14 cellular contexts compared by ENCODE assay signal in the genomic region with DNA sequence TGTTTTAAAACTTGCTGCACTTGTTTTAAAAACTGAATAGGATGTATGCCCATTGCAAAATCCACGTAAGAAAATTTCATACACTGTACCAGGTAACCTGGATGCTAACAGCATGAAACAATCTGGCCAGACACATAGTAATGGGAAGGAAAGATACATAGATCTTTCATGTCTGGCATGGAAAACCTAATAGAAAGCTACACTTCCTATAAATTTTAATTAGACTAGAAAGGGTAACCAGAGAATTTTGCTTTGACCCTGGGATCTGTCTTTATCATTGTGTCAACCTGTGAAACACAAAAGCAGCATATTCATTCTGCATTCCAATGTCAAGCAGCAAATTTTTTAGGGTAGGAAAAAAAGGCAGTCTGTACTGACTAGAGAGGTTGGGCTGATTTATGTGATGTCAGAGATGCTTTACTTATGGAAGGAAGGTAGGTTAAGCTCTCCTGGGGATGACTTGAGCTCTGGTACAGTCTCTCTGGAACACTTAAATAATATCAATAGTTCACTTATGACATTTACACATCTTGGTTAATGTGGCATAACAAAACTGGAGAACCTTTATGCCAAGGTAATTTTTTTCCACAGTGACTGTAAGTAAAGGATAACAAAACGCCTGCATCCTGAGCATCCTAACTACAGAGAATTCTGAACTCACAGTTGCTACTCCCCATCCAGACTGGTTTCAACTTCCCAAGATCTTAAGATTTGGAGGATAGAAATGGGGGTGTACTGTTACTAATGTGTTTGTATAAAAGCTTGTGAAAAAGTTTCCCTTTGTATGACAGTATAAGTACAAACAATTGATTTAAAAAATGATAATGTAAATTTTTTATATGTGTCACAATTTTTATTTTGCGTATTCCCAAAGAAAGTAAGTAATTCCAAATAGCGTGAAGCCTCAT. TPM values are rescaled to one million over a fixed set of nuclear protein-coding genes. Genes with fewer than 3 reads are reported as not detected.
DNase-seq lines count a peak whose midpoint lies in the region; ATAC-seq, FAIRE-seq and TF ChIP-seq lines count a peak whose summit lies in the region.
"Had no signal": no experiment of that assay in that cellular context is flagged by ENCODE, and none has a peak within 500 bp of the region (broad histone marks: within the 10 kb centered on the region; RNA-seq: fewer than 3 reads in every experiment).

No MANE protein-coding gene starts in this region.

- no peak overlapping the region for H2AFZ ChIP-seq in HepG2 (ENCODE audit: low read length)

- H3K9me3 ChIP-seq in HUES64 (ENCODE audit: insufficient read depth, low read depth, low read length) = no peaks in the 10 kb centered on the region
- H3K9me3 ChIP-seq in HepG2 (ENCODE audit: low read length) = no peaks in the 10 kb centered on the region
- no peaks in the 10 kb centered on the region for H3K9me3 ChIP-seq in gastrocnemius medialis
- no peaks in the 10 kb centered on the region for H3K9me3 ChIP-seq in breast epithelium
- H3K9me3 ChIP-seq: BLaER1, thoracic aorta had no signal

- H3K27me3 ChIP-seq in HUES64 (ENCODE audit: insufficient read depth, low read length) (no peaks in the 10 kb centered on the region), HepG2 (ENCODE audit: control insufficient read depth in 1 of 2, insufficient read depth in 2 of 2, low read length in 2 of 2) (no peaks in the 10 kb centered on the region), gastrocnemius medialis (no peaks in the 10 kb centered on the region), breast epithelium (no peaks in the 10 kb centered on the region)
- H3K27me3 ChIP-seq: BLaER1 had no signal

- intact Hi-C loops in HepG2 (cut with micrococcal nuclease; ENCODE audit: unreplicated experiment) = loop anchor here (2.0 kb wide), 1 partner anchor 45 kb away; a partner anchor contains a TSS
- intact Hi-C loops in gastrocnemius medialis (cut with DNase I; ENCODE audit: low total_unique reads) = no loop called here
- intact Hi-C loops in breast epithelium (cut with DNase I; ENCODE audit: low total_unique reads) = loop anchor here (1.0 kb wide), 1 partner anchor 13 kb away; no protein-coding TSS in a partner anchor

- H3K4me1 ChIP-seq in HUES64 (ENCODE audit: insufficient read depth, low read length) = peaks cover 44% of the 10 kb centered on the region
- peaks cover 43% of the 10 kb centered on the region for H3K4me1 ChIP-seq in HepG2 (ENCODE audit: insufficient read depth, low read length)
- peaks cover 33 to 55% of the 10 kb centered on the region in 2 donors for H3K4me1 ChIP-seq in gastrocnemius medialis
- H3K4me1 ChIP-seq in breast epithelium = peaks cover 0 to 4% of the 10 kb centered on the region in 2 donors
- H3K4me1 ChIP-seq: BLaER1 had no signal

- no peak for FAIRE-seq in HepG2 (lab: Jason Lieb, UNC)

- peak overlapping the region in 4 of 5 experiments; percentile 78 to 94 (median 88) for H3K27ac Mint-ChIP-seq in brain
- H3K27ac Mint-ChIP-seq: activated CD8-positive, alpha-beta T cell treated with anti-CD3 and anti-CD28 coated beads for 36 hours; activated T-helper 17 cell treated with anti-CD3 and anti-CD28 coated beads, Interleukin-2, amount 50 U/mL, for 72 hours had no signal

- peak overlapping the region; percentile 61; the same call in 1 of the 2 replicates for H3K27ac ChIP-seq in HUES64 (ENCODE audit: low read depth, low read length)
- peak overlapping the region; percentile 36 for H3K27ac ChIP-seq in HepG2 (ENCODE audit: extremely low read length, insufficient read depth, low read length)
- H3K27ac ChIP-seq in gastrocnemius medialis = peak overlapping the region in 3 of 4 donors; percentile 8 to 67 (median 44)
- peak overlapping the region in 1 of 2 donors; percentile 22 for H3K27ac ChIP-seq in breast epithelium
- H3K27ac ChIP-seq: BLaER1, SK-N-MC, thoracic aorta had no signal

- H3K9me3 Mint-ChIP-seq in brain = no peaks in the 10 kb centered on the region
- H3K9me3 Mint-ChIP-seq: activated CD8-positive, alpha-beta T cell treated with anti-CD3 and anti-CD28 coated beads for 36 hours; activated T-helper 17 cell treated with anti-CD3 and anti-CD28 coated beads, Interleukin-2, amount 50 U/mL, for 72 hours had no signal

- POLR2A ChIA-PET in HepG2 (lab: Yijun Ruan, JAX) = interaction anchor here (0.9 to 1.4 kb wide), 4 partner anchors 21 to 45 kb away, joined by 3 to 4 read pairs (median 4); a partner anchor contains a TSS

- peaks cover 3% of the 10 kb centered on the region for H3K27me3 Mint-ChIP-seq in brain

- peaks cover 46% of the 10 kb centered on the region for H3K4me1 Mint-ChIP-seq in brain
- H3K4me1 Mint-ChIP-seq: activated T-helper 17 cell treated with anti-CD3 and anti-CD28 coated beads, Interleukin-2, amount 50 U/mL, for 72 hours had no signal

- in situ Hi-C loops in HepG2 (cut with HindIII; ENCODE audit: extremely low pct_ligation_motif_present, low pct_unique_long_range_greater_than_20kb) = no loop called here
- in situ Hi-C loops in gastrocnemius medialis (cut with MboI; ENCODE audit: low sequenced_read_pairs in 4 of 4) = no loop called here

- peaks cover 40% of the 10 kb centered on the region for H4K20me1 ChIP-seq in HepG2 (ENCODE audit: insufficient read depth, low read length)
- H4K20me1 ChIP-seq: BLaER1 had no signal

- H3K4me2 ChIP-seq in HepG2 (ENCODE audit: low read depth, low read length) = peak overlapping the region; percentile 76
- H3K4me2 ChIP-seq: BLaER1 had no signal

- ATAC-seq in HepG2 (0 out of 3 replicates have a peak, but pooled peaks have one; percentile 4), gastrocnemius medialis (no peak), GM21619 (IDR thresholded peaks at IDR 0.05; ENCODE audit: unreplicated experiment) (no peak)
- ATAC-seq: activated CD8-positive, alpha-beta T cell treated with anti-CD3 and anti-CD28 coated beads for 36 hours; activated T-helper 17 cell treated with anti-CD3 and anti-CD28 coated beads, Interleukin-2, amount 50 U/mL, for 72 hours had no signal

- peak overlapping the region in 4 of 5 experiments; percentile 26 to 68 (median 64) for H3K4me3 Mint-ChIP-seq in brain
- H3K4me3 Mint-ChIP-seq: activated CD8-positive, alpha-beta T cell treated with anti-CD3 and anti-CD28 coated beads for 36 hours; activated T-helper 17 cell treated with anti-CD3 and anti-CD28 coated beads, Interleukin-2, amount 50 U/mL, for 72 hours had no signal

- H3K36me3 ChIP-seq in HUES64 (ENCODE audit: insufficient read depth, low read length) (no peaks in the 10 kb centered on the region), HepG2 (replicated peaks in 1 of 2; ENCODE audit: control insufficient read depth in 1 of 2, insufficient read depth in 2 of 2, low read length in 2 of 2) (no peaks in the 10 kb centered on the region), gastrocnemius medialis (no peaks in the 10 kb centered on the region), breast epithelium (no peaks in the 10 kb centered on the region)
- H3K36me3 ChIP-seq: BLaER1, thoracic aorta had no signal

- TF ChIP-seq EP300 in HepG2 (IDR thresholded peaks at IDR 0.05; ENCODE audit: low read depth in 2 of 2, low read length in 2 of 2) (no peak), HepG2 (CRISPR knock-in tag; IDR thresholded peaks at IDR 0.05; ENCODE audit: borderline replicate concordance) (no peak)

- H3K79me2 ChIP-seq in HepG2 (ENCODE audit: insufficient read depth, low read length) = peaks cover 16% of the 10 kb centered on the region

- no peak overlapping the region for H3K9ac ChIP-seq in HUES64 (ENCODE audit: low read depth, low read length)
- no peak overlapping the region for H3K9ac ChIP-seq in HepG2 (ENCODE audit: insufficient read depth, low read depth, low read length)
- H3K9ac ChIP-seq: BLaER1 had no signal

- H3K4me3 ChIP-seq in HUES64 (ENCODE audit: low read length) = peak overlapping the region; percentile 23
- H3K4me3 ChIP-seq in HepG2 (replicated peaks in 1 of 3; ENCODE audit: insufficient read depth in 1 of 3, low read depth in 2 of 3, low read length in 3 of 3) = peak overlapping the region in 2 of 3 experiments; percentile 12 to 37; a peak in 2 of 6 replicates
- no peak overlapping the region for H3K4me3 ChIP-seq in gastrocnemius medialis
- no peak overlapping the region for H3K4me3 ChIP-seq in breast epithelium
- H3K4me3 ChIP-seq: BLaER1, SK-N-MC, thoracic aorta had no signal

- TF ChIP-seq POLR2A in HepG2 (IDR thresholded peaks at IDR 0.05; ENCODE audit: insufficient read depth in 1 of 2, low read depth in 2 of 2, low read length in 2 of 2) = no peak
- no peak for TF ChIP-seq POLR2A in gastrocnemius medialis (IDR thresholded peaks at IDR 0.05)
- TF ChIP-seq POLR2A in breast epithelium (IDR thresholded peaks at IDR 0.05) = no peak

- 34% methylated on average over 4 of the region's 4 CpGs for WGBS in HUES64
- 36% methylated on average over 4 of the region's 4 CpGs for WGBS in HepG2 (ENCODE audit: low lambda C conversion rate)

- CTCF ChIA-PET in HepG2 (lab: Yijun Ruan, JAX; ENCODE audit: low intra/inter-chr PET ratio, low total read pairs) = no interaction called here

- no peak for TF ChIP-seq RAD21 in HepG2 (CRISPR knock-in tag; IDR thresholded peaks at IDR 0.05)

- TF ChIP-seq CTCF in brain (conservative IDR thresholded peaks at IDR 0.05) = no peak
- TF ChIP-seq CTCF in HepG2 (CRISPR knock-in tag; IDR thresholded peaks at IDR 0.05) = no peak
- no peak for TF ChIP-seq CTCF in gastrocnemius medialis (IDR thresholded peaks at IDR 0.05 in 4 of 5, conservative IDR thresholded peaks at IDR 0.05 in 1 of 5)
- no peak for TF ChIP-seq CTCF in breast epithelium (IDR thresholded peaks at IDR 0.05)

- no TSS peak for BruUV-seq in HepG2 (replicated peaks; lab: Mats Ljungman, UMichigan)

- no peaks in the 10 kb centered on the region for H3K36me3 Mint-ChIP-seq in brain

- DNase-seq in HepG2 (ENCODE audit: low spot score) (peak; percentile 30), gastrocnemius medialis (no peak), breast epithelium (ENCODE audit: low spot score in 2 of 2) (no peak), mesenteric fat pad (ENCODE audit: low spot score) (no peak), dedifferentiated amniotic fluid mesenchymal stem cell (ENCODE audit: extremely low spot score) (no peak)
- DNase-seq: activated CD8-positive, alpha-beta T cell treated with anti-CD3 and anti-CD28 coated beads for 36 hours; MV-4-11 had no signal

RNA-seq across cellular contexts. Expression of a gene that starts 44.7 kb away (rescaled TPM):
- 13.9 TPM for polyA plus RNA-seq in HUES64 (2013, experiment 1 of 2)
- 14.3 TPM for polyA plus RNA-seq in HUES64 (2013, experiment 2 of 2)
- polyA plus RNA-seq in brain (ENCODE audit: insufficient read depth, low read depth, low replicate concordance) (8.4 TPM), HepG2 (2011; rRNA removed) (16.2 and 17.4 TPM in 2 replicates)
- total RNA-seq in HepG2 (2016; rRNA removed; fragmentation: Illumina TruSeq; extraction: Trizol) (13.5 and 19.1 TPM in 2 replicates), gastrocnemius medialis (10 to 100 TPM in 2 of 4 donors, 1 to 10 TPM in 2; 8.7 to 12.0 (median 10.2) TPM), breast epithelium (10 to 100 TPM; 31.7 to 43.3 (median 41.9) TPM), mesenteric fat pad (40.9 TPM)
- total RNA-seq in HepG2 (2016; cell fraction: cytosol; rRNA removed; fragmentation: Illumina TruSeq; extraction: Trizol; ENCODE audit: low read depth) = 6.3 and 6.4 TPM in 2 replicates
- total RNA-seq in HepG2 (2016; cell fraction: insoluble cytoplasmic fraction; rRNA removed; fragmentation: Illumina TruSeq; extraction: Trizol) = 14.2 and 17.5 TPM in 2 replicates
- 4.5 and 6.0 TPM in 2 replicates for total RNA-seq in HepG2 (2016; cell fraction: membrane; rRNA removed; fragmentation: Illumina TruSeq; extraction: Trizol)
- 45.8 and 53.4 TPM in 2 replicates for total RNA-seq in HepG2 (2016; cell fraction: nucleus; rRNA removed; fragmentation: Illumina TruSeq; extraction: Trizol)
- 9.8 and 10.6 TPM in 2 replicates for polyA plus RNA-seq in HepG2 (2011; cell fraction: cytosol; rRNA removed)
- 23.1 and 29.8 TPM in 2 replicates for polyA plus RNA-seq in HepG2 (2011; cell fraction: nucleus; rRNA removed)
- 12.9 and 13.0 TPM in 2 replicates for polyA plus RNA-seq in HepG2 (2012)
- 0.15 and 0.33 TPM in 2 replicates for polyA plus RNA-seq in HepG2 (2016; cell fraction: cytosol; fragmentation: Illumina TruSeq; extraction: Trizol; ENCODE audit: low read depth)
- polyA plus RNA-seq in HepG2 (2016; cell fraction: insoluble cytoplasmic fraction; fragmentation: Illumina TruSeq; extraction: Trizol; ENCODE audit: low read depth) = 6.8 TPM in 2 replicates
- 0.62 and 0.66 TPM in 2 replicates for polyA plus RNA-seq in HepG2 (2016; cell fraction: membrane; fragmentation: Illumina TruSeq; extraction: Trizol; ENCODE audit: low read depth)
- 18.9 and 19.8 TPM in 2 replicates for polyA plus RNA-seq in HepG2 (2016; cell fraction: nucleus; fragmentation: Illumina TruSeq; extraction: Trizol; ENCODE audit: insufficient read depth, low read depth)
- polyA minus RNA-seq in HepG2 (2011; rRNA and poly(A)+ RNA removed; ENCODE audit: low replicate concordance) = 5.9 and 36.9 TPM in 2 replicates
- 21.7 and 38.6 TPM in 2 replicates for polyA minus RNA-seq in HepG2 (2011; cell fraction: cytosol; rRNA and poly(A)+ RNA removed)
- 212 and 216 TPM in 2 replicates for polyA minus RNA-seq in HepG2 (2011; cell fraction: nucleus; rRNA and poly(A)+ RNA removed)

RNA-seq across cellular contexts. Expression of a gene that starts 45.0 kb away (rescaled TPM):
- 19.8 TPM for polyA plus RNA-seq in HUES64 (2013, experiment 1 of 2)
- polyA plus RNA-seq in HUES64 (2013, experiment 2 of 2) = 22.9 TPM
- polyA plus RNA-seq in brain (ENCODE audit: insufficient read depth, low read depth, low replicate concordance) (10.3 TPM), HepG2 (2011; rRNA removed) (20.0 and 29.1 TPM in 2 replicates)
- total RNA-seq in HepG2 (2016; rRNA removed; fragmentation: Illumina TruSeq; extraction: Trizol) (30.1 and 44.8 TPM in 2 replicates), gastrocnemius medialis (10 to 100 TPM; 12.2 to 16.5 (median 15.0) TPM), breast epithelium (10 to 100 TPM; 30.8 to 38.3 (median 34.2) TPM), mesenteric fat pad (10.6 TPM)
- total RNA-seq in HepG2 (2016; cell fraction: cytosol; rRNA removed; fragmentation: Illumina TruSeq; extraction: Trizol; ENCODE audit: low read depth) = 12.0 and 13.8 TPM in 2 replicates
- 29.9 and 44.3 TPM in 2 replicates for total RNA-seq in HepG2 (2016; cell fraction: insoluble cytoplasmic fraction; rRNA removed; fragmentation: Illumina TruSeq; extraction: Trizol)
- total RNA-seq in HepG2 (2016; cell fraction: membrane; rRNA removed; fragmentation: Illumina TruSeq; extraction: Trizol) = 31.0 and 38.7 TPM in 2 replicates
- 20.9 and 21.0 TPM in 2 replicates for total RNA-seq in HepG2 (2016; cell fraction: nucleus; rRNA removed; fragmentation: Illumina TruSeq; extraction: Trizol)
- polyA plus RNA-seq in HepG2 (2011; cell fraction: cytosol; rRNA removed) = 13.8 and 19.6 TPM in 2 replicates
- polyA plus RNA-seq in HepG2 (2011; cell fraction: nucleus; rRNA removed) = 3.9 and 4.8 TPM in 2 replicates
- polyA plus RNA-seq in HepG2 (2012) = 37.4 and 40.5 TPM in 2 replicates
- 10.2 and 13.8 TPM in 2 replicates for polyA plus RNA-seq in HepG2 (2016; cell fraction: cytosol; fragmentation: Illumina TruSeq; extraction: Trizol; ENCODE audit: low read depth)
- 34.0 and 36.2 TPM in 2 replicates for polyA plus RNA-seq in HepG2 (2016; cell fraction: insoluble cytoplasmic fraction; fragmentation: Illumina TruSeq; extraction: Trizol; ENCODE audit: low read depth)
- polyA plus RNA-seq in HepG2 (2016; cell fraction: membrane; fragmentation: Illumina TruSeq; extraction: Trizol; ENCODE audit: low read depth) = 20.1 and 24.9 TPM in 2 replicates
- 11.7 and 17.4 TPM in 2 replicates for polyA plus RNA-seq in HepG2 (2016; cell fraction: nucleus; fragmentation: Illumina TruSeq; extraction: Trizol; ENCODE audit: insufficient read depth, low read depth)
- polyA minus RNA-seq in HepG2 (2011; rRNA and poly(A)+ RNA removed; ENCODE audit: low replicate concordance) = 7.4 and 8.8 TPM in 2 replicates
- polyA minus RNA-seq in HepG2 (2011; cell fraction: cytosol; rRNA and poly(A)+ RNA removed) = 42.6 and 49.1 TPM in 2 replicates
- polyA minus RNA-seq in HepG2 (2011; cell fraction: nucleus; rRNA and poly(A)+ RNA removed) = 45.6 and 48.4 TPM in 2 replicates

Comparison
In these comparisons a context has a peak if more than half of its experiments do, and no peak if none do; other contexts are left out.
1. H3K4me3 ChIP-seq: peak in HUES64 (single experiment) and HepG2 (2 of 3); none in gastrocnemius medialis (0 of 4) and breast epithelium (0 of 3).